17 cellular contexts compared by ENCODE assay signal in the genomic region with DNA sequence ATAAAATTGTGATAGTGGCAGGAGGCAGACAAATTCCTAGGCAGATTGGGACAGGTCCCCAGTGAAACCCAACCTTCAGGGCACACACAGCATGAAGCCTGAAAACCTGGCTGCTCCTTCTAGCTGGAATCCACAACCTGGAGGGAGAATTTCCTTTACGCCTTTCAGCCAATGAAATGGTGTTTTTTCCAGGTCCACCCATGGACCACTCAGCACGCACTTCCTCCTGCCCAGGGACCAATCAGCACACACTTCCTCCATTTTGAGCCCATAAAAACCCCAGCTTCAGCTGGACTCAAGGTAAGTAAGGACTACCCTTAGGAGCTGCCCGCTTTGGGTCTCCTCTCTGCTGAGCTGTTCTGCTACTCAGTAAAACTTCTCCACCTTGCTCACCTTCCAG.
A peak's percentile ranks its signal among the peaks of the same experiment; 100 is the strongest.
DNase-seq lines count a peak whose midpoint lies in the region; ATAC-seq lines count a peak whose summit lies in the region.
"Had no signal": no experiment of that assay in that cellular context is flagged by ENCODE, and none has a peak within 500 bp of the region (broad histone marks: within the 10 kb centered on the region; RNA-seq: fewer than 3 reads in every experiment).

No MANE protein-coding gene starts in this region.

- peaks cover 6% of the 10 kb centered on the region for H3K9me3 ChIP-seq in HUES48 (ENCODE audit: control insufficient read depth, insufficient read depth, low read length)
- H3K9me3 ChIP-seq: Caco-2, heart right ventricle had no signal

- intact Hi-C loops in posterior vena cava (cut with DNase I): no loop called here

- no peak overlapping the region for H3K9ac ChIP-seq in HUES48 (ENCODE audit: low read depth, low read length)

- no peaks in the 10 kb centered on the region for H3K36me3 ChIP-seq in HUES48 (ENCODE audit: control insufficient read depth, insufficient read depth, low read length)
- H3K36me3 ChIP-seq: heart right ventricle had no signal

- ATAC-seq in HG02852 (IDR thresholded peaks at IDR 0.05; ENCODE audit: unreplicated experiment): no peak
- ATAC-seq: HCT116 had no signal

- DNase-seq in NOMO-1 treated with DMSO at 0.1 percent for 48 hours (lab: John Stamatoyannopoulos, UW; ENCODE audit: unreplicated experiment) (peak; percentile 66), caudate nucleus (lab: John Stamatoyannopoulos, UW) (no peak), posterior vena cava (ENCODE audit: low spot score) (peak; percentile 58), activated gamma-delta T cell (lab: John Stamatoyannopoulos, UW) (no peak), superior temporal gyrus (ENCODE audit: extremely low spot score) (no peak)
- DNase-seq in activated CD4-positive, alpha-beta T cell treated with anti-CD3 and anti-CD28 coated beads for 48 hours: no peak
- DNase-seq: activated CD4-positive, alpha-beta T cell treated with anti-CD3 and anti-CD28 coated beads for 4 hours; activated gamma-delta T cell treated with Interleukin-2 at 50 U/mL for 16 hours; Caco-2; cerebellar nuclear complex; NCI-H146; NCI-H446 treated with DMSO at 0.1 percent for 48 hours; T1000 had no signal

- H3K27ac ChIP-seq in HUES48 (ENCODE audit: low read depth, low read length) (peak overlapping the region; percentile 27), caudate nucleus (ENCODE audit: low read depth, low read length) (peak overlapping the region; percentile 81)

- H3K4me3 ChIP-seq in HUES48 (ENCODE audit: low read depth, low read length): no peak overlapping the region
- H3K4me3 ChIP-seq: heart right ventricle had no signal

- no peaks in the 10 kb centered on the region for H3K27me3 ChIP-seq in HUES48 (ENCODE audit: control insufficient read depth, insufficient read depth, low read length)
- H3K27me3 ChIP-seq: heart right ventricle had no signal

- H3K4me1 ChIP-seq in HUES48 (ENCODE audit: control insufficient read depth, insufficient read depth, low read length): peaks cover 29% of the 10 kb centered on the region
- H3K4me1 ChIP-seq: Caco-2 had no signal

Comparison
In these comparisons a context has a peak if more than half of its experiments do, and no peak if none do; other contexts are left out.
1. DNase-seq: peak in NOMO-1 treated with DMSO at 0.1 percent for 48 hours (single experiment) and posterior vena cava (single experiment); none in caudate nucleus (0 of 61), activated CD4-positive, alpha-beta T cell treated with anti-CD3 and anti-CD28 coated beads for 48 hours (single experiment), activated gamma-delta T cell (single experiment) and superior temporal gyrus (single experiment).